Comparison of ENCODE assay signal across 21 cellular contexts in genomic region chr1:51612349-51612982, GRCh38. TPM values are rescaled to one million over a fixed set of nuclear protein-coding genes. Genes with fewer than 3 reads are reported as not detected.
A peak's percentile ranks its signal among the peaks of the same experiment; 100 is the strongest.
DNase-seq lines count a peak whose midpoint lies in the region; ATAC-seq, FAIRE-seq and TF ChIP-seq lines count a peak whose summit lies in the region.
"Had no signal": no experiment of that assay in that cellular context is flagged by ENCODE, and none has a peak within 500 bp of the region (broad histone marks: within the 10 kb centered on the region; RNA-seq: fewer than 3 reads in every experiment).

No MANE protein-coding gene starts in this region.

- H3K36me3 ChIP-seq in GM23248 (ENCODE audit: low read depth): no peaks in the 10 kb centered on the region
- no peaks in the 10 kb centered on the region for H3K36me3 ChIP-seq in testis (ENCODE audit: low read depth, missing control alignments)
- H3K36me3 ChIP-seq: breast epithelium, thoracic aorta had no signal

- FAIRE-seq in RCC 7860 (lab: Jason Lieb, UNC): peak; percentile 94

- H3K9me2 ChIP-seq in GM23248 (ENCODE audit: insufficient read depth): no peaks in the 10 kb centered on the region

- WGBS in GM23248 (ENCODE audit: low coverage in 1 of 2, low lambda C conversion rate in 2 of 2, missing lambda C conversion rate in 2 of 2), 2 experiments: 30 to 32% methylated on average over 5 of the region's 5 CpGs
- 40 to 51% methylated on average over 5 of the region's 5 CpGs for WGBS in testis, 2 donors

- H3K9me3 ChIP-seq in GM23248 (ENCODE audit: low read depth) (no peaks in the 10 kb centered on the region), testis (no peaks in the 10 kb centered on the region)
- H3K9me3 ChIP-seq: breast epithelium, thoracic aorta had no signal

- no peak for TF ChIP-seq POLR2A in testis (IDR thresholded peaks at IDR 0.05)

- no peak overlapping the region for H3K9ac ChIP-seq in GM23248

- ATAC-seq in GM19023 (IDR thresholded peaks at IDR 0.05; ENCODE audit: unreplicated experiment) (no peak), HG03342 (IDR thresholded peaks at IDR 0.05; ENCODE audit: unreplicated experiment) (no peak)
- ATAC-seq: activated T-cell treated with anti-CD3 and anti-CD28 coated beads, Interleukin-2, amount 50 U/mL, for 4 hours; esophagus mucosa; left lobe of liver; WTC11 had no signal

- peaks cover 2% of the 10 kb centered on the region for H3K79me2 ChIP-seq in GM23248 (ENCODE audit: insufficient read depth)

- H3F3A ChIP-seq in GM23248 (ENCODE audit: insufficient read depth): 0 out of 2 replicates have a peak, but pooled peaks cover 5% of the 10 kb centered on the region

- H3K27ac ChIP-seq in GM23248: no peak overlapping the region
- H3K27ac ChIP-seq in testis: peak overlapping the region; percentile 27 to 57
- H3K27ac ChIP-seq: breast epithelium, thoracic aorta had no signal

- H3K27me3 ChIP-seq in GM23248 (replicated peaks; ENCODE audit: insufficient read depth) (no peaks in the 10 kb centered on the region), testis (no peaks in the 10 kb centered on the region)
- H3K27me3 ChIP-seq: breast epithelium had no signal

- H3K4me3 ChIP-seq in GM23248 (no peak overlapping the region), testis (no peak overlapping the region)
- H3K4me3 ChIP-seq: breast epithelium, thoracic aorta had no signal

- no peaks in the 10 kb centered on the region for H4K20me1 ChIP-seq in GM23248 (ENCODE audit: insufficient read depth)

- in situ Hi-C loops in GM23248 (cut with MboI): no loop called here

- peak overlapping the region; percentile 21; the same call in 1 of the 2 replicates for H2AFZ ChIP-seq in GM23248

- H3K4me1 ChIP-seq in GM23248 (ENCODE audit: insufficient read depth): peaks cover 9% of the 10 kb centered on the region
- peaks cover 30% of the 10 kb centered on the region for H3K4me1 ChIP-seq in testis
- H3K4me1 ChIP-seq: breast epithelium had no signal

- no peak overlapping the region for H3K4me2 ChIP-seq in GM23248 (ENCODE audit: unreplicated experiment)

- peak; percentile 15 for DNase-seq in GM23248
- DNase-seq in RCC 7860 (ENCODE audit: low spot score): peak; percentile 89
- peak; percentile 80 for DNase-seq in glomerular visceral epithelial cell (ENCODE audit: extremely low spot score)
- no peak for DNase-seq in testis
- no peak for DNase-seq in retina
- DNase-seq: activated CD4-positive, alpha-beta memory T cell treated with anti-CD3 and anti-CD28 coated beads, Interleukin-2, amount 10 ng/mL, durations not matched to agents 7 days and 5 days; activated naive CD8-positive, alpha-beta T cell treated with anti-CD3 and anti-CD28 coated beads, Interleukin-2, amount 10 ng/mL, durations not matched to agents 7 days and 5 days; activated T-cell treated with anti-CD3 and anti-CD28 coated beads, Interleukin-2, amount 50 U/mL, for 4 hours; hypothalamus; NCI-H1048; NCI-H2081 treated with DMSO at 0.1 percent for 48 hours; NCI-H524 treated with DMSO at 0.1 percent for 48 hours; occipital lobe; SHP77 had no signal

- intact Hi-C loops in testis (cut with DNase I; ENCODE audit: low total_unique reads): no loop called here

- no peak for TF ChIP-seq CTCF in testis (IDR thresholded peaks at IDR 0.05)

RNA-seq across cellular contexts. Expression of gene OSBPL9, which starts 4.4 kb away (rescaled TPM):
- total RNA-seq in GM23248 (2014; rRNA removed; shearing (Covaris generic)): 37.0 and 53.6 TPM in 2 replicates
- 32.2 and 33.0 TPM in 2 replicates for polyA plus RNA-seq in GM23248 (2016; fragmentation: Nextera tagmentation; extraction: Ambion mirVana)
- total RNA-seq in testis: 100 to 1,000 TPM; 117 to 160 TPM
- polyA plus RNA-seq in testis (ENCODE audit: insufficient read depth, low read depth, low replicate concordance): 59.3 TPM

Comparison
In these comparisons a context has a peak if more than half of its experiments do, and no peak if none do; other contexts are left out.
1. DNase-seq: peak in GM23248 (single experiment), RCC 7860 (single experiment) and glomerular visceral epithelial cell (single experiment); none in testis (single experiment) and retina (single experiment).